In the genomic region with DNA sequence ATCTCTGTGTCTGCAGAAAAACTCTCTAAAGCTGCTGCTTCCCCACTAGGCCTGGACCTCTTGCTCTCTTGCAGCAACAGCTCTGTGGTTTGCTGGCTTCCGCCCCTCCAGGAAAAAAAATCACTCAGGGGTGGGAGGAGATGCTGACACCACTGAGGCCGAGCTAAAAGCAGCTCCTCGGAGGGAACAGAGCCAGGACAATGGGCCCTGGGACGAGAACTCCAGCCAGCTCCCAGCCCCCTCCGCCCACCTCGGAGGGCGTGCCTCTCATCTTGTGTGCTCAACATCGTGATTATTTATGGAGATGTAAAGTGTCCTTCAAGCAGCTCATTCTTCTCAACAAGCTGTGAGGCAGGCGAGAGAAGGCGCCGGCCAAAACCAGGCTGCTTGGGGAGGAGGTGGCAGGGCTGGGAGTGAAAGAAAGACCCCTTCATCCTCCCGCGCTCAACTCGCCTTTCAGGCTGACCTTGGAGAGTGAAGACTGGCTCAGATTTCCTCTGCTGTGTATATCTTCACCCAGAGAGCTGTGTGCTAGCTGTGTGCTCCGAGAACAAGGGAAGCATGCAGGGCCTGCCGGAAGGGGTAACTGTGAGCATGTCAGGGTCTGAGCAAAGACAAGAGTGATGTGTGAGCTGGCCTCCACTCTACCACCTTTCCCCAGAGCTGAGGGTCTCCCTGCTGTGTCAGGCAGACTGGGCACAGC, we compare ENCODE assay signal across 12 cellular contexts. TPM values are rescaled to one million over a fixed set of nuclear protein-coding genes. Genes with fewer than 3 reads are reported as not detected.
A peak's percentile ranks its signal among the peaks of the same experiment; 100 is the strongest.
DNase-seq lines count a peak whose midpoint lies in the region; ATAC-seq and TF ChIP-seq lines count a peak whose summit lies in the region.
"Had no signal": no experiment of that assay in that cellular context is flagged by ENCODE, and none has a peak within 500 bp of the region (broad histone marks: within the 10 kb centered on the region; RNA-seq: fewer than 3 reads in every experiment).

No MANE protein-coding gene starts in this region.

- H3K27ac ChIP-seq in CD8-positive, alpha-beta T cell (ENCODE audit: low read depth, low read length): no peak overlapping the region

- no peak for TF ChIP-seq CTCF in CD8-positive, alpha-beta T cell (IDR thresholded peaks at IDR 0.05)
- no peak for TF ChIP-seq CTCF in Calu3 (IDR thresholded peaks at IDR 0.05; ENCODE audit: unreplicated experiment)

- no TSS peak for BruUV-seq in Calu3 (replicated peaks; lab: Mats Ljungman, UMichigan)

- intact Hi-C loops in CD8-positive, alpha-beta T cell (cut with DNase I, micrococcal nuclease): no loop called here
- intact Hi-C loops in Calu3 (cut with micrococcal nuclease; ENCODE audit: unreplicated experiment): no loop called here

- no peak overlapping the region for H3K4me3 ChIP-seq in CD8-positive, alpha-beta T cell (ENCODE audit: low read depth, low read length)
- H3K4me3 ChIP-seq: K562 had no signal

- H3K27me3 Mint-ChIP-seq in CD8-positive, alpha-beta T cell (ENCODE audit: low read depth): peaks cover 9% of the 10 kb centered on the region
- peaks cover 0 to 7% (median 0%) of the 10 kb centered on the region in 5 donors for H3K27me3 Mint-ChIP-seq in naive thymus-derived CD8-positive, alpha-beta T cell
- H3K27me3 Mint-ChIP-seq in Calu3 (ENCODE audit: unreplicated experiment): peaks cover 64% of the 10 kb centered on the region

- peak overlapping the region; percentile 59 for H3K4me3 Mint-ChIP-seq in CD8-positive, alpha-beta T cell
- peak overlapping the region; percentile 9 to 80 (median 59) for H3K4me3 Mint-ChIP-seq in naive thymus-derived CD8-positive, alpha-beta T cell
- no peak overlapping the region for H3K4me3 Mint-ChIP-seq in Calu3 (ENCODE audit: low read depth, unreplicated experiment)
- H3K4me3 Mint-ChIP-seq: H9 had no signal

- no peaks in the 10 kb centered on the region for H3K27me3 ChIP-seq in CD8-positive, alpha-beta T cell (ENCODE audit: insufficient read depth, low read length)
- H3K27me3 ChIP-seq: breast epithelium had no signal

- CTCF ChIA-PET in CD8-positive, alpha-beta T cell (lab: Charles Lee): no interaction called here
- CTCF ChIA-PET in Calu3 (lab: Charles Lee): no interaction called here

- no peak for ATAC-seq in CD8-positive, alpha-beta T cell
- peak; percentile 20 to 41 for ATAC-seq in naive thymus-derived CD8-positive, alpha-beta T cell
- ATAC-seq in HG03378 (IDR thresholded peaks at IDR 0.05; ENCODE audit: unreplicated experiment) (no peak), HG03108 (IDR thresholded peaks at IDR 0.05; ENCODE audit: unreplicated experiment) (no peak)
- ATAC-seq: esophagus mucosa, K562 had no signal

- H3K4me1 Mint-ChIP-seq in CD8-positive, alpha-beta T cell (ENCODE audit: low read depth): peaks cover 25% of the 10 kb centered on the region
- H3K4me1 Mint-ChIP-seq in naive thymus-derived CD8-positive, alpha-beta T cell: peaks cover 9 to 23% (median 18%) of the 10 kb centered on the region in 4 donors
- H3K4me1 Mint-ChIP-seq in Calu3 (ENCODE audit: low read depth, unreplicated experiment): no peaks in the 10 kb centered on the region
- H3K4me1 Mint-ChIP-seq: H9 had no signal

- H3K4me1 ChIP-seq in CD8-positive, alpha-beta T cell (ENCODE audit: insufficient read depth, low read length): peaks cover 18% of the 10 kb centered on the region
- H3K4me1 ChIP-seq: breast epithelium had no signal

- no peaks in the 10 kb centered on the region for H3K36me3 Mint-ChIP-seq in CD8-positive, alpha-beta T cell
- no peaks in the 10 kb centered on the region for H3K36me3 Mint-ChIP-seq in naive thymus-derived CD8-positive, alpha-beta T cell
- H3K36me3 Mint-ChIP-seq in Calu3 (ENCODE audit: insufficient read depth, unreplicated experiment): no peaks in the 10 kb centered on the region

- POLR2A ChIA-PET in CD8-positive, alpha-beta T cell (lab: Charles Lee): no interaction called here
- POLR2A ChIA-PET in naive thymus-derived CD8-positive, alpha-beta T cell (lab: Charles Lee): no interaction called here

- DNase-seq in CD8-positive, alpha-beta T cell: peak in 3 of 7 experiments; percentile 13 to 59 (median 32)
- DNase-seq in KG1 (lab: John Stamatoyannopoulos, UW) (peak; percentile 4), Calu3 (no peak), DMS153 (lab: John Stamatoyannopoulos, UW) (no peak)
- peak; percentile 19 to 21 for DNase-seq in activated T-cell treated with anti-CD3 and anti-CD28 coated beads, Interleukin-2, amount 50 U/mL, for 48 hours
- peak in 7 of 10 donors; percentile 2 to 28 (median 23) for DNase-seq in naive thymus-derived CD8-positive, alpha-beta T cell
- DNase-seq: H9 had no signal

- peak overlapping the region; percentile 69 for H3K27ac Mint-ChIP-seq in CD8-positive, alpha-beta T cell
- peak overlapping the region in 9 of 10 donors; percentile 45 to 88 (median 72) for H3K27ac Mint-ChIP-seq in naive thymus-derived CD8-positive, alpha-beta T cell
- no peak overlapping the region for H3K27ac Mint-ChIP-seq in Calu3 (ENCODE audit: unreplicated experiment)
- H3K27ac Mint-ChIP-seq: H9 had no signal

- H3K9me3 Mint-ChIP-seq in CD8-positive, alpha-beta T cell: no peaks in the 10 kb centered on the region
- no peaks in the 10 kb centered on the region for H3K9me3 Mint-ChIP-seq in naive thymus-derived CD8-positive, alpha-beta T cell
- H3K9me3 Mint-ChIP-seq in Calu3 (ENCODE audit: low read depth, unreplicated experiment): no peaks in the 10 kb centered on the region

- H3K9me3 ChIP-seq in CD8-positive, alpha-beta T cell (ENCODE audit: low read length): no peaks in the 10 kb centered on the region
- H3K9me3 ChIP-seq: breast epithelium had no signal

- no peaks in the 10 kb centered on the region for H3K36me3 ChIP-seq in CD8-positive, alpha-beta T cell (ENCODE audit: insufficient read depth, low read length)
- H3K36me3 ChIP-seq: breast epithelium had no signal

RNA-seq across cellular contexts. Expression of gene LRFN2, which starts 53.6 kb away (rescaled TPM):
- total RNA-seq in CD8-positive, alpha-beta T cell: under 1 TPM; 0.11 TPM
- total RNA-seq in naive thymus-derived CD8-positive, alpha-beta T cell: not detected
- under 1 TPM in 2 of 3 donors, not detected in 1; 0.09 to 0.25 TPM for polyA plus RNA-seq in naive thymus-derived CD8-positive, alpha-beta T cell
- not detected in 2 replicates for total RNA-seq in Calu3 (2022)
- total RNA-seq: breast epithelium, K562 had no signal
- polyA plus RNA-seq: K562 had no signal

Comparison
In these comparisons a context has a peak if more than half of its experiments do, and no peak if none do; other contexts are left out.
1. ATAC-seq: peak in naive thymus-derived CD8-positive, alpha-beta T cell (2 of 2); none in CD8-positive, alpha-beta T cell (single experiment), HG03378 (single experiment) and HG03108 (single experiment).
2. DNase-seq: peak in KG1 (single experiment), activated T-cell treated with anti-CD3 and anti-CD28 coated beads, Interleukin-2, amount 50 U/mL, for 48 hours (2 of 2) and naive thymus-derived CD8-positive, alpha-beta T cell (7 of 10); none in Calu3 (single experiment) and DMS153 (single experiment).